Comparison of ENCODE assay signal across 30 cellular contexts in the genomic region with DNA sequence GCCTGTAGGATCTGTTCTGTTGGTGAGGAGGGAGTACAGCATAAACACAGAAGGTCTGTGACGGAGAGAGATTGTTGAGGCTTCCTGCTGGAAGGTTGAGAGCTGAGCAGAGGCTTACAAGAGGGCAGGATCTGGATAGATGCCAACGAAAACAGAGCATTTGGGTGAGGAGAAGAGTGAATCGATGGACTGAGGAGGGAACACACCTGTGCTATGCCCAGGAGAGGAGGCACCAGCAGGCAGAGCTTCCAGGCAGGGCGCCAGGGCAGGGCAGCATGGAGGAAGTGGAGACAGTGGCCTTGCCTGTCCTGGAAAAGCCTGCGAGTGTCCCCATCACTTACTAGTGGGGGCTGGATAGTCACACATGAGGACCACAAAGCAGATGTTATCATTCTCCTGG.
A peak's percentile ranks its signal among the peaks of the same experiment; 100 is the strongest.
DNase-seq lines count a peak whose midpoint lies in the region; ATAC-seq and TF ChIP-seq lines count a peak whose summit lies in the region.
"Had no signal": no experiment of that assay in that cellular context is flagged by ENCODE, and none has a peak within 500 bp of the region (broad histone marks: within the 10 kb centered on the region; RNA-seq: fewer than 3 reads in every experiment).

No MANE protein-coding gene starts in this region.

- TF ChIP-seq CTCF in foreskin keratinocyte (conservative IDR thresholded peaks at IDR 0.05): no peak
- TF ChIP-seq CTCF in brain microvascular endothelial cell (IDR thresholded peaks at IDR 0.05; ENCODE audit: low read depth, low read length, missing control alignments): no peak

- DNase-seq in COR-L47 (lab: John Stamatoyannopoulos, UW) (peak; percentile 88), NCI-H1092 treated with DMSO at 0.1 percent for 48 hours (lab: John Stamatoyannopoulos, UW) (peak; percentile 90), NCI-H345 treated with DMSO at 0.1 percent for 48 hours (lab: John Stamatoyannopoulos, UW; ENCODE audit: unreplicated experiment) (peak; percentile 93), mucosa of gallbladder (ENCODE audit: low spot score) (peak; percentile 25), foreskin keratinocyte (no peak), brain microvascular endothelial cell (no peak), CD1c-positive myeloid dendritic cell (ENCODE audit: extremely low spot score) (no peak)
- DNase-seq: activated CD8-positive, alpha-beta memory T cell treated with anti-CD3 and anti-CD28 coated beads, Interleukin-2, amount 10 ng/mL, durations not matched to agents 7 days and 5 days; activated gamma-delta T cell; activated naive CD8-positive, alpha-beta T cell treated with anti-CD3 and anti-CD28 coated beads for 36 hours; activated T-cell treated with anti-CD3 and anti-CD28 coated beads, Interleukin-2, amount 50 U/mL, for 4 hours; AML-193; aorta; CD4-positive, alpha-beta memory T cell; cortex of kidney; effector memory CD4-positive, alpha-beta T cell; GDM1; HCEC 1CT; immature natural killer cell; left colon; NCI-H1694 treated with DMSO at 0.1 percent for 48 hours; NK-92 treated with Interleukin-12 subunit alpha and Interleukin-12 subunit beta, amount 100 ng/mL, for 24 hours; PC-9; stimulated activated CD4-positive, alpha-beta T cell treated with anti-CD3 and anti-CD28 coated beads, Interleukin-15, amount 100 ng/mL, for 24 hours; T-helper 17 cell; upper lobe of left lung had no signal

- H3K4me1 ChIP-seq in foreskin keratinocyte: no peaks in the 10 kb centered on the region
- H3K4me1 ChIP-seq: upper lobe of left lung had no signal

- in situ Hi-C loops in brain microvascular endothelial cell (cut with HindIII; ENCODE audit: low pct_ligation_motif_present, low sequenced_read_pairs): no loop called here

- H3K27ac ChIP-seq in foreskin keratinocyte (no peak overlapping the region), brain microvascular endothelial cell (no peak overlapping the region)
- H3K27ac ChIP-seq: epithelial cell of prostate, PC-9, upper lobe of left lung had no signal

- no peak for ATAC-seq in foreskin keratinocyte
- ATAC-seq: activated CD8-positive, alpha-beta memory T cell treated with anti-CD3 and anti-CD28 coated beads, Interleukin-2, amount 10 ng/mL, durations not matched to agents 7 days and 5 days; activated T-cell treated with anti-CD3 and anti-CD28 coated beads, Interleukin-2, amount 50 U/mL, for 4 hours; left colon; Right ventricle myocardium inferior; SK-N-SH treated with all-trans-retinoic acid at 6 μM for 48 hours; stimulated activated effector memory CD8-positive, alpha-beta T cell treated with anti-CD3 and anti-CD28 coated beads, Interleukin-12 subunit alpha, Interleukin-12 subunit beta, amount 100 ng/mL, for 72 hours; T-helper 17 cell had no signal

- no peaks in the 10 kb centered on the region for H3K36me3 ChIP-seq in brain microvascular endothelial cell (replicated peaks)
- H3K36me3 ChIP-seq: upper lobe of left lung had no signal

- no peaks in the 10 kb centered on the region for H3K27me3 ChIP-seq in foreskin keratinocyte
- H3K27me3 ChIP-seq in brain microvascular endothelial cell (replicated peaks): no peaks in the 10 kb centered on the region
- H3K27me3 ChIP-seq: upper lobe of left lung had no signal

- H3K4me3 ChIP-seq in brain microvascular endothelial cell (ENCODE audit: low read depth, low read length): no peak overlapping the region
- H3K4me3 ChIP-seq: PC-9, upper lobe of left lung had no signal

Comparison
In these comparisons a context has a peak if more than half of its experiments do, and no peak if none do; other contexts are left out.
1. DNase-seq: peak in COR-L47 (single experiment), NCI-H1092 treated with DMSO at 0.1 percent for 48 hours (single experiment), NCI-H345 treated with DMSO at 0.1 percent for 48 hours (single experiment) and mucosa of gallbladder (single experiment); none in foreskin keratinocyte (0 of 2), brain microvascular endothelial cell (single experiment) and CD1c-positive myeloid dendritic cell (single experiment).